In genomic region chr14:36519431-36520321, GRCh38 we compare ENCODE assay signal across 8 cellular contexts. TPM values are rescaled to one million over a fixed set of nuclear protein-coding genes. Genes with fewer than 3 reads are reported as not detected.
DNase-seq lines count a peak whose midpoint lies in the region; ATAC-seq and TF ChIP-seq lines count a peak whose summit lies in the region.

TSS of gene NKX2-1 (minus strand) at chr14:36520232. CDS start at chr14:36520129, 103 bp downstream.

- no peaks in the 10 kb centered on the region for H3K79me2 ChIP-seq in GM23338 (replicated peaks; ENCODE audit: insufficient read depth)

- H3K27ac ChIP-seq in GM23338 (ENCODE audit: low read depth) (no peak within 1 kb of the TSS), SK-N-MC (no peak within 1 kb of the TSS), substantia nigra (ENCODE audit: low read depth, low read length, poor library complexity, severe bottlenecking) (no peak within 1 kb of the TSS)

- H3K27me3 Mint-ChIP-seq in GM23338 (ENCODE audit: insufficient read depth, low read depth, poor library complexity) = peaks cover 98% of the 10 kb centered on the region

- peaks cover 45% of the 10 kb centered on the region for H3K4me1 Mint-ChIP-seq in GM23338

- H3K27me3 ChIP-seq in GM23338 (ENCODE audit: insufficient read depth) = peaks cover 100% of the 10 kb centered on the region

- peaks cover 5% of the 10 kb centered on the region; the same call in 1 of the 3 replicates for H3K36me3 Mint-ChIP-seq in GM23338 (ENCODE audit: low read depth)

- DNase-seq in 8988T (peak; percentile 93), GM23338 (ENCODE audit: low spot score) (peak; percentile 87), SK-N-MC (ENCODE audit: low read depth, low spot score) (no peak), left kidney (ENCODE audit: low read depth, low spot score) (peak; percentile 24), substantia nigra (lab: John Stamatoyannopoulos, UW) (no peak), anterior cingulate cortex (lab: John Stamatoyannopoulos, UW) (no peak)
- DNase-seq in stimulated activated naive CD4-positive, alpha-beta T cell (lab: John Stamatoyannopoulos, UW) = no peak

- no peaks in the 10 kb centered on the region for H3K9me3 ChIP-seq in SK-N-MC (ENCODE audit: low read depth, low read length)

- no peaks in the 10 kb centered on the region for H3K36me3 ChIP-seq in GM23338 (ENCODE audit: insufficient read depth)
- H3K36me3 ChIP-seq in SK-N-MC (ENCODE audit: insufficient read depth, low read length) = no peaks in the 10 kb centered on the region

- ATAC-seq in GM23338 (peak; percentile 4), HG02678 (IDR thresholded peaks at IDR 0.05; ENCODE audit: unreplicated experiment) (no peak)

- H3K27ac Mint-ChIP-seq in GM23338 = no peak within 1 kb of the TSS

- H3K4me3 Mint-ChIP-seq in GM23338 = peak within 1 kb of the TSS; percentile 62

- peak within 1 kb of the TSS; percentile 83 for H3K9ac ChIP-seq in SK-N-MC (ENCODE audit: insufficient read length)

- peaks cover 32% of the 10 kb centered on the region for H4K20me1 ChIP-seq in GM23338 (replicated peaks; ENCODE audit: insufficient read depth)

- peak within 1 kb of the TSS; percentile 59 for H3K4me3 ChIP-seq in GM23338
- H3K4me3 ChIP-seq in SK-N-MC = peak within 1 kb of the TSS; percentile 87

- no peaks in the 10 kb centered on the region for H3K9me2 ChIP-seq in GM23338 (ENCODE audit: insufficient read depth)

- peaks cover 11% of the 10 kb centered on the region for H3F3A ChIP-seq in GM23338 (replicated peaks; ENCODE audit: low read depth)

- H3K4me2 ChIP-seq in GM23338 = peak within 1 kb of the TSS; percentile 85

- TF ChIP-seq CTCF in GM23338 (conservative IDR thresholded peaks at IDR 0.05; ENCODE audit: low read depth in 2 of 2) = no peak

- H3K9me3 Mint-ChIP-seq in GM23338 = peaks cover 8% of the 10 kb centered on the region

- H2AFZ ChIP-seq in GM23338 = peak within 1 kb of the TSS; percentile 83

- peaks cover 58% of the 10 kb centered on the region for H3K4me1 ChIP-seq in GM23338 (ENCODE audit: insufficient read depth)

TF ChIP-seq in GM23338, 12 proteins besides CTCF, POLR2A, EP300 and RAD21:
- TF ChIP-seq ZNF114 (CRISPR knock-in tag; IDR thresholded peaks at IDR 0.05) (no peak), EZH2 (IDR thresholded peaks at IDR 0.05; ENCODE audit: low read depth, unreplicated experiment) (peak; percentile 96)
TF ChIP-seq in GM23338: peak in this region for 1.

RNA-seq across cellular contexts. Expression of gene NKX2-1, which starts in this region (rescaled TPM):
- not detected in 2 replicates for total RNA-seq in GM23338 (2014; rRNA removed; shearing (Covaris generic))
- polyA plus RNA-seq in GM23338 (2016; fragmentation: Nextera tagmentation; extraction: Ambion mirVana) = not detected in 2 replicates

Comparison
In these comparisons a context has a peak if more than half of its experiments do, and no peak if none do; other contexts are left out.
1. Peak in DNase-seq, ATAC-seq, H3K4me3 ChIP-seq and H3K4me2 ChIP-seq in GM23338; RNA of the gene not detected or under 1 TPM.
2. DNase-seq: peak in 8988T (single experiment) and left kidney (single experiment); none in SK-N-MC (single experiment), substantia nigra (0 of 49), stimulated activated naive CD4-positive, alpha-beta T cell (0 of 6) and anterior cingulate cortex (0 of 58).